Comparison of ENCODE assay signal across 11 cellular contexts in genomic region chr18:2083691-2084090, GRCh38.
DNase-seq lines count a peak whose midpoint lies in the region; TF ChIP-seq lines count a peak whose summit lies in the region.
"Had no signal": no experiment of that assay in that cellular context is flagged by ENCODE, and none has a peak within 500 bp of the region (broad histone marks: within the 10 kb centered on the region; RNA-seq: fewer than 3 reads in every experiment).

No MANE protein-coding gene starts in this region.

- no peak overlapping the region for H3K27ac Mint-ChIP-seq in immature natural killer cell
- H3K27ac Mint-ChIP-seq: activated naive CD8-positive, alpha-beta T cell; T-helper 17 cell had no signal

- peaks cover 11 to 13% of the 10 kb centered on the region in 2 donors for H3K4me1 Mint-ChIP-seq in immature natural killer cell
- H3K4me1 Mint-ChIP-seq: T-helper 17 cell had no signal

- no peaks in the 10 kb centered on the region for H3K27me3 Mint-ChIP-seq in immature natural killer cell (ENCODE audit: low read depth in 3 of 3)
- H3K27me3 Mint-ChIP-seq: activated naive CD8-positive, alpha-beta T cell; T-helper 17 cell had no signal

- no peak overlapping the region for H3K4me3 ChIP-seq in epithelial cell of esophagus (ENCODE audit: low read length)

- peak; percentile 7 for DNase-seq in stimulated activated CD4-positive, alpha-beta T cell treated with anti-CD3 and anti-CD28 coated beads, Interleukin-1b, Interleukin-23, amount 100 ng/mL, for 48 hours
- no peak for DNase-seq in stimulated activated CD4-positive, alpha-beta T cell treated with anti-CD3 and anti-CD28 coated beads, Interleukin-2, amount 100 ng/mL, for 48 hours
- DNase-seq in NCI-H146 treated with DMSO at 0.1 percent for 48 hours (lab: John Stamatoyannopoulos, UW; ENCODE audit: unreplicated experiment) (peak; percentile 36), epithelial cell of esophagus (ENCODE audit: low read depth) (peak; percentile 64), NCI-H2107 treated with DMSO at 0.1 percent for 48 hours (lab: John Stamatoyannopoulos, UW; ENCODE audit: unreplicated experiment) (no peak), NCI-H510A (lab: John Stamatoyannopoulos, UW) (no peak), immature natural killer cell (no peak), GM13976 (ENCODE audit: low spot score) (no peak)
- DNase-seq: IMR-90, T-helper 17 cell had no signal

- no peaks in the 10 kb centered on the region for H3K36me3 Mint-ChIP-seq in immature natural killer cell
- H3K36me3 Mint-ChIP-seq: activated naive CD8-positive, alpha-beta T cell had no signal

- TF ChIP-seq CTCF in epithelial cell of esophagus (IDR thresholded peaks at IDR 0.05; ENCODE audit: insufficient read depth, low read depth, low read length, missing control alignments) (peak; percentile 72), GM13976 (IDR thresholded peaks at IDR 0.05; ENCODE audit: borderline replicate concordance, control extremely low read depth, extremely low read depth, insufficient read depth, missing control alignments) (no peak)

- no peak overlapping the region for H3K4me3 Mint-ChIP-seq in immature natural killer cell
- H3K4me3 Mint-ChIP-seq: activated naive CD8-positive, alpha-beta T cell; T-helper 17 cell had no signal

- in situ Hi-C loops in GM13976 (cut with MboI; ENCODE audit: low sequenced_read_pairs, unreplicated experiment) = no loop called here

- no peaks in the 10 kb centered on the region for H3K9me3 Mint-ChIP-seq in immature natural killer cell

Comparison
In these comparisons a context has a peak if more than half of its experiments do, and no peak if none do; other contexts are left out.
1. DNase-seq: peak in stimulated activated CD4-positive, alpha-beta T cell treated with anti-CD3 and anti-CD28 coated beads, Interleukin-1b, Interleukin-23, amount 100 ng/mL, for 48 hours (single experiment), NCI-H146 treated with DMSO at 0.1 percent for 48 hours (single experiment) and epithelial cell of esophagus (single experiment); none in stimulated activated CD4-positive, alpha-beta T cell treated with anti-CD3 and anti-CD28 coated beads, Interleukin-2, amount 100 ng/mL, for 48 hours (0 of 2), NCI-H2107 treated with DMSO at 0.1 percent for 48 hours (single experiment), NCI-H510A (single experiment), immature natural killer cell (0 of 3) and GM13976 (single experiment).